In the genomic region with DNA sequence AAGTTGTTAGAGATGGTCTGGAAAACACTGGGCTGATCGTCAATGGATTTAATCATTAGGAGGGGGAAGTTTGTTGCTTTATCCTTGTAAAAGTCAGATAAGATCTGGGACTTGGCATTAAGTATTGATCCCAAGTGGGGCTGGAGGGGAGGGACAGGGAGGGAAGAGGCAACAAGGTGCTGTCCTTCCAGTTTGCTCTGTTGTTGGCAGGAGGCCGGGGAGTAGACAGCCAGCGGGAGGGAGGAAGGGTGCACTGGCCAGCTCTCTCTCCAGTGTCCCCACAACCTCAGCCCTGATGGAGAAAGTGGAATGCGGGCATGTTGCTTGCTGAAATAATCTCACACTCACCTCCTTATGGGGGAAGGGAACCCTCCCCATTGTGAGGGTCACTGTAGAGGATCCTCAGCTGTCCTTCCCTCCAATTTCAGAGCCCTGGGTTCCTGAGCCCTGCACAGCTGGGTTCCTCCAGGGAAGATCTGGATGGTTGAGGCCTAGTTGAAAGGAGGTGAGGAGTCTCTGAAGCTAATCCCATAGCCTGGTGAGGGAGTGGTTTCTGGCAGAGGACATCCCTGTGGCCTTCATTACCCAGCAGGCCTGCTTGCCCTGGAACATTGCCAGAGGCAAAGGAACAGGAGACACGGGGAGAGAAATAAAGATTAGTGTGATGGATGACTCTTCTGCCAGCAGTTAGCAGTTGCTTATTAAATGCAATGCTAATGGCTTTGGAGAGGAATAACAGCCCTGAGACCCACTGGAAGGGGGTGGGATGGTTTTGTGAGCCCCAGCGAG, we compare ENCODE assay signal across 9 cellular contexts.
A peak's percentile ranks its signal among the peaks of the same experiment; 100 is the strongest.
DNase-seq lines count a peak whose midpoint lies in the region; ATAC-seq and TF ChIP-seq lines count a peak whose summit lies in the region.
"Had no signal": no experiment of that assay in that cellular context is flagged by ENCODE, and none has a peak within 500 bp of the region (broad histone marks: within the 10 kb centered on the region; RNA-seq: fewer than 3 reads in every experiment).

No MANE protein-coding gene starts in this region.

- intact Hi-C loops in testis (cut with DNase I; ENCODE audit: low total_unique reads) = no loop called here

- H3K27me3 ChIP-seq in testis = no peaks in the 10 kb centered on the region

- H3K9me3 ChIP-seq in testis = no peaks in the 10 kb centered on the region

- no peak overlapping the region for H3K4me3 ChIP-seq in testis

- H3K4me1 Mint-ChIP-seq in activated CD4-positive, alpha-beta T cell treated with anti-CD3 and anti-CD28 coated beads, Interleukin-2, amount 10 ng/mL, durations not matched to agents 7 days and 5 days = peaks cover 30% of the 10 kb centered on the region
- H3K4me1 Mint-ChIP-seq in activated T-cell treated with anti-CD3 and anti-CD28 coated beads, Interleukin-2, amount 50 U/mL, for 72 hours (ENCODE audit: low read depth) = peaks cover 41% of the 10 kb centered on the region

- TF ChIP-seq POLR2A in testis (IDR thresholded peaks at IDR 0.05) = no peak

- POLR2A ChIA-PET in activated CD4-positive, alpha-beta T cell treated with anti-CD3 and anti-CD28 coated beads, Interleukin-2, amount 10 ng/mL, durations not matched to agents 7 days and 5 days (lab: Charles Lee) = no interaction called here

- no peak for ATAC-seq in GM18519 (IDR thresholded peaks at IDR 0.05; ENCODE audit: low FRiP score, unreplicated experiment)
- ATAC-seq in activated T-cell treated with anti-CD3 and anti-CD28 coated beads, Interleukin-2, amount 50 U/mL, for 72 hours (replicated peaks in 1 of 2) = no peak

- peaks cover 36% of the 10 kb centered on the region for H3K4me1 ChIP-seq in testis

- H3K27ac ChIP-seq in cingulate gyrus (ENCODE audit: low read depth, low read length) (peak overlapping the region; percentile 69), testis (peak overlapping the region in 1 of 2 donors; percentile 45)

- no peaks in the 10 kb centered on the region for H3K9me3 Mint-ChIP-seq in activated CD4-positive, alpha-beta T cell treated with anti-CD3 and anti-CD28 coated beads, Interleukin-2, amount 10 ng/mL, durations not matched to agents 7 days and 5 days
- no peaks in the 10 kb centered on the region for H3K9me3 Mint-ChIP-seq in activated T-cell treated with anti-CD3 and anti-CD28 coated beads, Interleukin-2, amount 50 U/mL, for 72 hours

- no peaks in the 10 kb centered on the region for H3K36me3 ChIP-seq in testis (ENCODE audit: low read depth, missing control alignments)

- 57 to 74% methylated on average over 6 of the region's 6 CpGs for WGBS in testis, 2 donors

- H3K27ac Mint-ChIP-seq in activated CD4-positive, alpha-beta T cell treated with anti-CD3 and anti-CD28 coated beads, Interleukin-2, amount 10 ng/mL, durations not matched to agents 7 days and 5 days = peak overlapping the region; percentile 47
- no peak overlapping the region for H3K27ac Mint-ChIP-seq in activated T-cell treated with anti-CD3 and anti-CD28 coated beads, Interleukin-2, amount 50 U/mL, for 72 hours

- CTCF ChIA-PET in activated CD4-positive, alpha-beta T cell treated with anti-CD3 and anti-CD28 coated beads, Interleukin-2, amount 10 ng/mL, durations not matched to agents 7 days and 5 days (lab: Charles Lee) = no interaction called here

- H3K4me3 Mint-ChIP-seq in activated CD4-positive, alpha-beta T cell treated with anti-CD3 and anti-CD28 coated beads, Interleukin-2, amount 10 ng/mL, durations not matched to agents 7 days and 5 days = no peak overlapping the region
- no peak overlapping the region for H3K4me3 Mint-ChIP-seq in activated T-cell treated with anti-CD3 and anti-CD28 coated beads, Interleukin-2, amount 50 U/mL, for 72 hours

- H3K27me3 Mint-ChIP-seq in activated CD4-positive, alpha-beta T cell treated with anti-CD3 and anti-CD28 coated beads, Interleukin-2, amount 10 ng/mL, durations not matched to agents 7 days and 5 days = no peaks in the 10 kb centered on the region
- H3K27me3 Mint-ChIP-seq in activated T-cell treated with anti-CD3 and anti-CD28 coated beads, Interleukin-2, amount 50 U/mL, for 72 hours (ENCODE audit: low read depth) = no peaks in the 10 kb centered on the region

- no peaks in the 10 kb centered on the region for H3K36me3 Mint-ChIP-seq in activated CD4-positive, alpha-beta T cell treated with anti-CD3 and anti-CD28 coated beads, Interleukin-2, amount 10 ng/mL, durations not matched to agents 7 days and 5 days (ENCODE audit: low read depth)
- no peaks in the 10 kb centered on the region for H3K36me3 Mint-ChIP-seq in activated T-cell treated with anti-CD3 and anti-CD28 coated beads, Interleukin-2, amount 50 U/mL, for 72 hours (ENCODE audit: insufficient read depth in 2 of 2)

- no peak for TF ChIP-seq CTCF in testis (IDR thresholded peaks at IDR 0.05)

- DNase-seq in activated CD4-positive, alpha-beta T cell treated with anti-CD3 and anti-CD28 coated beads, Interleukin-2, amount 10 ng/mL, durations not matched to agents 7 days and 5 days = no peak
- DNase-seq in activated CD4-positive, alpha-beta T cell treated with anti-CD3 and anti-CD28 coated beads for 1 hour = no peak
- peak; percentile 60 for DNase-seq in NCI-H345 (lab: John Stamatoyannopoulos, UW)
- DNase-seq in testis = peak; percentile 61
- DNase-seq in activated T-cell treated with anti-CD3 and anti-CD28 coated beads, Interleukin-2, amount 50 U/mL, for 72 hours = no peak
- no peak for DNase-seq in GOT3 (lab: John Stamatoyannopoulos, UW)
- DNase-seq: anterior cingulate cortex had no signal

Comparison
In these comparisons a context has a peak if more than half of its experiments do, and no peak if none do; other contexts are left out.
1. DNase-seq: peak in NCI-H345 (single experiment) and testis (single experiment); none in activated CD4-positive, alpha-beta T cell treated with anti-CD3 and anti-CD28 coated beads, Interleukin-2, amount 10 ng/mL, durations not matched to agents 7 days and 5 days (single experiment), activated CD4-positive, alpha-beta T cell treated with anti-CD3 and anti-CD28 coated beads for 1 hour (single experiment), activated T-cell treated with anti-CD3 and anti-CD28 coated beads, Interleukin-2, amount 50 U/mL, for 72 hours (0 of 2) and GOT3 (single experiment).